ENCODE assay signal across 8 cellular contexts in genomic region chr6:44058617-44059358, GRCh38.
DNase-seq lines count a peak whose midpoint lies in the region; ATAC-seq, FAIRE-seq and TF ChIP-seq lines count a peak whose summit lies in the region.

No MANE protein-coding gene starts in this region.

- H3K27ac Mint-ChIP-seq in CD4-positive, CD25-positive, alpha-beta regulatory T cell, result no peak overlapping the region

- ATAC-seq in CD4-positive, CD25-positive, alpha-beta regulatory T cell (ENCODE audit: low read depth in 2 of 2), result peak; percentile 51 to 55
- ATAC-seq in GM21825 (IDR thresholded peaks at IDR 0.05; ENCODE audit: unreplicated experiment), result peak; percentile 72
- peak; percentile 33 to 81 (median 79) for ATAC-seq in pancreas

- peaks cover 3% of the 10 kb centered on the region for H3K36me3 Mint-ChIP-seq in CD4-positive, CD25-positive, alpha-beta regulatory T cell

- H3K27ac ChIP-seq in CD4-positive, CD25-positive, alpha-beta regulatory T cell (ENCODE audit: insufficient read depth, low read length, poor library complexity, severe bottlenecking), result no peak overlapping the region
- H3K27ac ChIP-seq in pancreas, result peak overlapping the region in 2 of 4 donors; percentile 75 to 80

- peaks cover 0 to 3% (median 0%) of the 10 kb centered on the region in 7 donors for H3K9me3 Mint-ChIP-seq in CD4-positive, CD25-positive, alpha-beta regulatory T cell

- H3K4me3 ChIP-seq in CD4-positive, CD25-positive, alpha-beta regulatory T cell (ENCODE audit: low read depth, low read length), result no peak overlapping the region
- H3K4me3 ChIP-seq in pancreas, result no peak overlapping the region

- H3K36me3 ChIP-seq in CD4-positive, CD25-positive, alpha-beta regulatory T cell (ENCODE audit: control insufficient read depth, insufficient read depth, low read length), result no peaks in the 10 kb centered on the region
- no peaks in the 10 kb centered on the region for H3K36me3 ChIP-seq in pancreas

- H3K27me3 Mint-ChIP-seq in CD4-positive, CD25-positive, alpha-beta regulatory T cell, result peaks cover 27% of the 10 kb centered on the region

- FAIRE-seq in RCC 7860 (lab: Jason Lieb, UNC) (peak; percentile 90), pancreas (lab: Jason Lieb, UNC) (no peak)

- DNase-seq in CD4-positive, CD25-positive, alpha-beta regulatory T cell, result no peak
- DNase-seq in RCC 7860 (ENCODE audit: low spot score) (peak; percentile 100), fibroblast of gingiva (ENCODE audit: low read depth) (peak; percentile 99), pancreas (peak in 3 of 6 donors; percentile 30 to 75 (median 57)), NCI-H2107 (lab: John Stamatoyannopoulos, UW) (no peak), NCI-H1417 (lab: John Stamatoyannopoulos, UW) (no peak)
- no peak for DNase-seq in activated naive CD4-positive, alpha-beta T cell (lab: John Stamatoyannopoulos, UW)

- WGBS in pancreas, 2 donors, result 80 to 82% methylated on average over 19 of the region's 19 CpGs

- peaks cover 0 to 3% of the 10 kb centered on the region in 2 experiments for H3K9me3 ChIP-seq in CD4-positive, CD25-positive, alpha-beta regulatory T cell (ENCODE audit: control insufficient read depth in 2 of 2, low read length in 2 of 2)
- no peaks in the 10 kb centered on the region for H3K9me3 ChIP-seq in pancreas

- no peak for TF ChIP-seq CTCF in pancreas (IDR thresholded peaks at IDR 0.05)

- intact Hi-C loops in pancreas (cut with DNase I), result no loop called here

- H3K4me3 Mint-ChIP-seq in CD4-positive, CD25-positive, alpha-beta regulatory T cell, result no peak overlapping the region

- H3K4me1 Mint-ChIP-seq in CD4-positive, CD25-positive, alpha-beta regulatory T cell, result peaks cover 0 to 6% (median 0%) of the 10 kb centered on the region in 4 donors

- H3K4me1 ChIP-seq in CD4-positive, CD25-positive, alpha-beta regulatory T cell (ENCODE audit: control insufficient read depth, insufficient read depth, low read length, poor library complexity, severe bottlenecking), result no peaks in the 10 kb centered on the region
- H3K4me1 ChIP-seq in pancreas, result no peaks in the 10 kb centered on the region

- H3K27me3 ChIP-seq in CD4-positive, CD25-positive, alpha-beta regulatory T cell (ENCODE audit: control insufficient read depth, insufficient read depth, low read length), result no peaks in the 10 kb centered on the region
- no peaks in the 10 kb centered on the region for H3K27me3 ChIP-seq in pancreas

Comparison
In these comparisons a context has a peak if more than half of its experiments do, and no peak if none do; other contexts are left out.
1. DNase-seq: peak in RCC 7860 (single experiment) and fibroblast of gingiva (single experiment); none in CD4-positive, CD25-positive, alpha-beta regulatory T cell (0 of 3), NCI-H2107 (single experiment), NCI-H1417 (0 of 3) and activated naive CD4-positive, alpha-beta T cell (0 of 4).
2. Peak in every context shown above with its lines, with median percentiles within 50 percentile points of each other: ATAC-seq.